ENCODE assay signal across 31 cellular contexts in the genomic region with DNA sequence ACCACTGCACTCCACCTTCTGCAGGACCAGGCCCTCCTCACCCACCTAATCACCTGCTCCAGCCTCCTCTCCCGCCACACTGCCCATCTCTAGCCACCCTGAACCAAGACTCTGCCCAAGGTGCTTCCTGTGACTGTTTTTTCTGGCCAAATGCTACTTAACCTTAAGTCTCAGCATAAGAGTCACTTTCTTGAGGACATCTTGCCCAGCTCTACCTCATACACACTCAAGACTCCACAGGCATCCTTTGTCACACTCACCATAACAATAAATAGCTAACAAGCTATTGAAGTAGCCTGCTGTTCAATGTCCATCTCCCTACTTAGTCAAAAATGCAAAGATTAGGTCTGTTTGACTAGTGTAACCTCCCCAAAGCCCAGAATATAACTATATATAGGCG.
"Had no signal": no experiment of that assay in that cellular context is flagged by ENCODE, and none has a peak within 500 bp of the region (broad histone marks: within the 10 kb centered on the region; RNA-seq: fewer than 3 reads in every experiment).

No MANE protein-coding gene starts in this region.

- H3K9me3 ChIP-seq: lower lobe of right lung, neutrophil, ovary, right atrium auricular region, right lobe of liver, testis, tibial artery, upper lobe of right lung, uterus had no signal

- H3K4me2 ChIP-seq: neural progenitor cell, smooth muscle cell had no signal

- ATAC-seq: left cardiac atrium; left lobe of liver; left ventricle myocardium superior; lower lobe of right lung; naive thymus-derived CD8-positive, alpha-beta T cell; right lobe of liver; stimulated activated memory B cell treated with anti-CD40 and anti-IgM and Interleukin-4, amounts not matched to agents 10 μg/mL and 1 μg/mL and 100 μg/mL, for 72 hours; stimulated activated naive CD8-positive, alpha-beta T cell treated with anti-CD3 and anti-CD28 coated beads, Interleukin-15, amount 100 ng/mL, for 72 hours; upper lobe of right lung had no signal

- H3K4me3 Mint-ChIP-seq: naive thymus-derived CD8-positive, alpha-beta T cell; nephron progenitor cell; neural progenitor cell; stimulated activated memory B cell treated with anti-CD40 and anti-IgM and Interleukin-4, amounts not matched to agents 10 μg/mL and 1 μg/mL and 100 μg/mL, for 72 hours; stimulated activated naive CD8-positive, alpha-beta T cell treated with anti-CD3 and anti-CD28 coated beads, Interleukin-15, amount 100 ng/mL, for 72 hours had no signal

- H3K4me1 ChIP-seq: lower lobe of right lung, neural progenitor cell, right lobe of liver, testis, upper lobe of right lung, uterus had no signal

- H3K36me3 ChIP-seq: lower lobe of right lung, neural progenitor cell, neutrophil, ovary, right atrium auricular region, right lobe of liver, tibial artery, upper lobe of right lung, uterus had no signal

- H3K27ac Mint-ChIP-seq: naive thymus-derived CD8-positive, alpha-beta T cell; nephron progenitor cell; neural progenitor cell; progenitor cell of endocrine pancreas; stimulated activated memory B cell treated with anti-CD40 and anti-IgM and Interleukin-4, amounts not matched to agents 10 μg/mL and 1 μg/mL and 100 μg/mL, for 72 hours; stimulated activated naive CD8-positive, alpha-beta T cell treated with anti-CD3 and anti-CD28 coated beads, Interleukin-15, amount 100 ng/mL, for 72 hours had no signal

- H3K4me3 ChIP-seq: lower lobe of right lung, neural progenitor cell, ovary, right atrium auricular region, right lobe of liver, smooth muscle cell, testis, tibial artery, upper lobe of right lung, uterus had no signal

- H3K27ac ChIP-seq: lower lobe of right lung, neural progenitor cell, neutrophil, ovary, right lobe of liver, testis, tibial artery, upper lobe of right lung, uterus had no signal

- FAIRE-seq: keratinocyte had no signal

- H3K36me3 Mint-ChIP-seq: neural progenitor cell; stimulated activated memory B cell treated with anti-CD40 and anti-IgM and Interleukin-4, amounts not matched to agents 10 μg/mL and 1 μg/mL and 100 μg/mL, for 72 hours had no signal

- H3K4me1 Mint-ChIP-seq: naive thymus-derived CD8-positive, alpha-beta T cell; stimulated activated memory B cell treated with anti-CD40 and anti-IgM and Interleukin-4, amounts not matched to agents 10 μg/mL and 1 μg/mL and 100 μg/mL, for 72 hours; stimulated activated naive CD8-positive, alpha-beta T cell treated with anti-CD3 and anti-CD28 coated beads, Interleukin-15, amount 100 ng/mL, for 72 hours had no signal

- H3K27me3 Mint-ChIP-seq: progenitor cell of endocrine pancreas; stimulated activated memory B cell treated with anti-CD40 and anti-IgM and Interleukin-4, amounts not matched to agents 10 μg/mL and 1 μg/mL and 100 μg/mL, for 72 hours; stimulated activated naive CD8-positive, alpha-beta T cell treated with anti-CD3 and anti-CD28 coated beads, Interleukin-15, amount 100 ng/mL, for 72 hours had no signal

- DNase-seq: hippocampal formation; kidney glomerular epithelial cell; left cardiac atrium; left ventricle myocardium superior; lower lobe of right lung; mammary epithelial cell; mesenchymal stem cell; naive thymus-derived CD8-positive, alpha-beta T cell; nephron progenitor cell; occipital lobe; ovary; right lobe of liver; stimulated activated CD4-positive, alpha-beta T cell treated with anti-CD3 and anti-CD28 coated beads, Interleukin-1b, Interleukin-23, amount 100 ng/mL, for 48 hours; stimulated activated CD4-positive, alpha-beta T cell treated with anti-CD3 and anti-CD28 coated beads, Interleukin-2, amount 100 ng/mL, for 48 hours; stimulated activated CD4-positive, alpha-beta T cell treated with anti-CD3 and anti-CD28 coated beads, Interleukin-4, amount 100 ng/mL, for 4 hours; stimulated activated CD8-positive, alpha-beta memory T cell treated with anti-CD3 and anti-CD28 coated beads, Interleukin-4, amount 100 ng/mL, for 48 hours; stimulated activated naive CD4-positive, alpha-beta T cell treated with Interleukin-2 at 50 U/mL for 16 hours; stimulated activated naive CD8-positive, alpha-beta T cell treated with anti-CD3 and anti-CD28 coated beads, Interleukin-15, amount 100 ng/mL, for 72 hours; testis; tibial artery; trophoblast cell; upper lobe of right lung; uterus had no signal

- H2AFZ ChIP-seq: neural progenitor cell had no signal

- H3K27me3 ChIP-seq: neural progenitor cell, neutrophil, ovary, right lobe of liver, testis, tibial artery, upper lobe of right lung, uterus had no signal
